Comparison of ENCODE assay signal across 1 cellular context in the genomic region with DNA sequence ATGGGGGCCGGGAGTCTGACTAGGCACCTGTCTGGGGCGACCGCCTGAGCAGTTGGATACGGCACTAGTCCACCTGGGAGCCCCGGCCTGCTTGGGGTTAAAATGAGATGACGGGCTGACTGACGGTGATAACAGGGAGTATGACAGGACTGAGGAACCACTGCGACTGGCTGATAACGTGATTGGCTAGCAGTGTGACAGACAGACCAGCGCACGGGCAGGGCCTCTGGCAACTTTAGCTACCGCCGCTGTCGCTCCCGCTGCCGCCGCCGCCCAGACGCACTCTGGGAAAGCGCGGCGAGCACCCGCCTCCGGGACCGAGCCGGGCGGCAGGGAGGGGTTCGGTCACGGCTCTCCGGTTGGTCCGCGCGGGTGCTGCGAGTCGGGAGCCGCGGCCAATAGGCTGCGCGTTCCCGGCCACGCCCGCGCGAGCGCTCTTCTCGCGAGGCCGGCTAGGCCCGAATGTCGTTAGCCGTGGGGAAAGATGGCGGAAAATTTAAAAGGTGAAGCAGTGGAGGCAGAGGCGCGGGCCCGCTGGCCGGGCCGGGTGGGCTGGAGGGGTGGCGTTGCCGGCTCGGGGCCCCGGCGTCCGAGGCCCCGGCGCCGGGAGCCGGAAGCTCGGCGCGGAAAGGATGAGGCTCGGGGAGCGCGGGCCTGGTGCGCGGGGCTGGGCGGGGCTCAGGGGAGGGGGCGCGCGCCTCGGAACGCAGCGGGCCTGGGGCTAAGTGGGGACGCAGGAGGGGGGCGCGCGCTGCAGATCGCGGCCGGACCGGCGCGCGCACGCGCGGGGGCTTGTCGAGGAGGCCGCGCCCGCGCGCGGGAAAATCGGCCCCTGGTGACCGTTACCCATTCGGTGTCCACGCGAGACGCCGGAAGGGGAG.
TF ChIP-seq lines count a peak whose summit lies in the region.

A gene with protein sequence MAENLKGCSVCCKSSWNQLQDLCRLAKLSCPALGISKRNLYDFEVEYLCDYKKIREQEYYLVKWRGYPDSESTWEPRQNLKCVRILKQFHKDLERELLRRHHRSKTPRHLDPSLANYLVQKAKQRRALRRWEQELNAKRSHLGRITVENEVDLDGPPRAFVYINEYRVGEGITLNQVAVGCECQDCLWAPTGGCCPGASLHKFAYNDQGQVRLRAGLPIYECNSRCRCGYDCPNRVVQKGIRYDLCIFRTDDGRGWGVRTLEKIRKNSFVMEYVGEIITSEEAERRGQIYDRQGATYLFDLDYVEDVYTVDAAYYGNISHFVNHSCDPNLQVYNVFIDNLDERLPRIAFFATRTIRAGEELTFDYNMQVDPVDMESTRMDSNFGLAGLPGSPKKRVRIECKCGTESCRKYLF (plus strand): TSS at position 434 of the 881 bp plus-strand sequence. CDS start 51 bp downstream, at position 485.

TF ChIP-seq in HepG2, 621 proteins besides CTCF, POLR2A, EP300 and RAD21 (continued from another document and continues in another):
- no peak for TF ChIP-seq BRCA1 (CRISPR knock-in tag; IDR thresholded peaks at IDR 0.05)
- no peak for TF ChIP-seq CENPT (CRISPR knock-in tag; IDR thresholded peaks at IDR 0.05; ENCODE audit: low read depth)
- no peak for TF ChIP-seq ZNF333 (CRISPR knock-in tag; IDR thresholded peaks at IDR 0.05; ENCODE audit: borderline replicate concordance)
- TF ChIP-seq FOXK1 (CRISPR knock-in tag; IDR thresholded peaks at IDR 0.05; ENCODE audit: borderline replicate concordance, low read depth), result no peak
- TF ChIP-seq CHCHD3 (CRISPR knock-in tag; IDR thresholded peaks at IDR 0.05), result no peak
- no peak for TF ChIP-seq ZNF441 (CRISPR knock-in tag; IDR thresholded peaks at IDR 0.05; ENCODE audit: borderline replicate concordance)
- TF ChIP-seq SRSF1 (optimal IDR thresholded peaks at IDR 0.05; ENCODE audit: low read depth, low read length), result no peak
- no peak for TF ChIP-seq ZNF678 (CRISPR knock-in tag; IDR thresholded peaks at IDR 0.05)
- TF ChIP-seq, protein P1, sequence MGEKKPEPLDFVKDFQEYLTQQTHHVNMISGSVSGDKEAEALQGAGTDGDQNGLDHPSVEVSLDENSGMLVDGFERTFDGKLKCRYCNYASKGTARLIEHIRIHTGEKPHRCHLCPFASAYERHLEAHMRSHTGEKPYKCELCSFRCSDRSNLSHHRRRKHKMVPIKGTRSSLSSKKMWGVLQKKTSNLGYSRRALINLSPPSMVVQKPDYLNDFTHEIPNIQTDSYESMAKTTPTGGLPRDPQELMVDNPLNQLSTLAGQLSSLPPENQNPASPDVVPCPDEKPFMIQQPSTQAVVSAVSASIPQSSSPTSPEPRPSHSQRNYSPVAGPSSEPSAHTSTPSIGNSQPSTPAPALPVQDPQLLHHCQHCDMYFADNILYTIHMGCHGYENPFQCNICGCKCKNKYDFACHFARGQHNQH (CRISPR knock-in tag; IDR thresholded peaks at IDR 0.05), result no peak
- no peak for TF ChIP-seq NPAS2 (CRISPR knock-in tag; IDR thresholded peaks at IDR 0.05; ENCODE audit: borderline replicate concordance)
- no peak for TF ChIP-seq ZNF598 (CRISPR knock-in tag; IDR thresholded peaks at IDR 0.05; ENCODE audit: borderline replicate concordance)
- TF ChIP-seq ZSCAN31 (CRISPR knock-in tag; IDR thresholded peaks at IDR 0.05; ENCODE audit: low read depth), result 0 out of 2 replicates have a peak, but pooled peaks have one; percentile 49
- no peak for TF ChIP-seq ZNF746 (CRISPR knock-in tag; IDR thresholded peaks at IDR 0.05)
- TF ChIP-seq TCF7 (IDR thresholded peaks at IDR 0.05; ENCODE audit: low read depth), result no peak
- TF ChIP-seq, protein P2, sequence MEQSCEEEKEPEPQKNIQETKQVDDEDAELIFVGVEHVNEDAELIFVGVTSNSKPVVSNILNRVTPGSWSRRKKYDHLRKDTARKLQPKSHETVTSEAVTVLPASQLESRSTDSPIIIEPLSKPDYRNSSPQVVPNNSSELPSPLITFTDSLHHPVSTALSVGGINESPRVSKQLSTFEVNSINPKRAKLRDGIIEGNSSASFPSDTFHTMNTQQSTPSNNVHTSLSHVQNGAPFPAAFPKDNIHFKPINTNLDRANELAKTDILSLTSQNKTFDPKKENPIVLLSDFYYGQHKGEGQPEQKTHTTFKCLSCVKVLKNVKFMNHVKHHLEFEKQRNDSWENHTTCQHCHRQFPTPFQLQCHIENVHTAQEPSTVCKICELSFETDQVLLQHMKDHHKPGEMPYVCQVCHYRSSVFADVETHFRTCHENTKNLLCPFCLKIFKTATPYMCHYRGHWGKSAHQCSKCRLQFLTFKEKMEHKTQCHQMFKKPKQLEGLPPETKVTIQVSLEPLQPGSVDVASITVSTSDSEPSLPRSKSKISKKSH (CRISPR knock-in tag; IDR thresholded peaks at IDR 0.05; ENCODE audit: borderline replicate concordance), result no peak
- TF ChIP-seq, protein P3, sequence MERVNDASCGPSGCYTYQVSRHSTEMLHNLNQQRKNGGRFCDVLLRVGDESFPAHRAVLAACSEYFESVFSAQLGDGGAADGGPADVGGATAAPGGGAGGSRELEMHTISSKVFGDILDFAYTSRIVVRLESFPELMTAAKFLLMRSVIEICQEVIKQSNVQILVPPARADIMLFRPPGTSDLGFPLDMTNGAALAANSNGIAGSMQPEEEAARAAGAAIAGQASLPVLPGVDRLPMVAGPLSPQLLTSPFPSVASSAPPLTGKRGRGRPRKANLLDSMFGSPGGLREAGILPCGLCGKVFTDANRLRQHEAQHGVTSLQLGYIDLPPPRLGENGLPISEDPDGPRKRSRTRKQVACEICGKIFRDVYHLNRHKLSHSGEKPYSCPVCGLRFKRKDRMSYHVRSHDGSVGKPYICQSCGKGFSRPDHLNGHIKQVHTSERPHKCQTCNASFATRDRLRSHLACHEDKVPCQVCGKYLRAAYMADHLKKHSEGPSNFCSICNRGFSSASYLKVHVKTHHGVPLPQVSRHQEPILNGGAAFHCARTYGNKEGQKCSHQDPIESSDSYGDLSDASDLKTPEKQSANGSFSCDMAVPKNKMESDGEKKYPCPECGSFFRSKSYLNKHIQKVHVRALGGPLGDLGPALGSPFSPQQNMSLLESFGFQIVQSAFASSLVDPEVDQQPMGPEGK (CRISPR knock-in tag; IDR thresholded peaks at IDR 0.05), result no peak
- TF ChIP-seq SP140L (CRISPR knock-in tag; IDR thresholded peaks at IDR 0.05; ENCODE audit: borderline replicate concordance), result no peak
- TF ChIP-seq HNRNPK (IDR thresholded peaks at IDR 0.05; ENCODE audit: low read depth, low read length, poor library complexity, severe bottlenecking), result peak; percentile 12
- TF ChIP-seq, protein P4, sequence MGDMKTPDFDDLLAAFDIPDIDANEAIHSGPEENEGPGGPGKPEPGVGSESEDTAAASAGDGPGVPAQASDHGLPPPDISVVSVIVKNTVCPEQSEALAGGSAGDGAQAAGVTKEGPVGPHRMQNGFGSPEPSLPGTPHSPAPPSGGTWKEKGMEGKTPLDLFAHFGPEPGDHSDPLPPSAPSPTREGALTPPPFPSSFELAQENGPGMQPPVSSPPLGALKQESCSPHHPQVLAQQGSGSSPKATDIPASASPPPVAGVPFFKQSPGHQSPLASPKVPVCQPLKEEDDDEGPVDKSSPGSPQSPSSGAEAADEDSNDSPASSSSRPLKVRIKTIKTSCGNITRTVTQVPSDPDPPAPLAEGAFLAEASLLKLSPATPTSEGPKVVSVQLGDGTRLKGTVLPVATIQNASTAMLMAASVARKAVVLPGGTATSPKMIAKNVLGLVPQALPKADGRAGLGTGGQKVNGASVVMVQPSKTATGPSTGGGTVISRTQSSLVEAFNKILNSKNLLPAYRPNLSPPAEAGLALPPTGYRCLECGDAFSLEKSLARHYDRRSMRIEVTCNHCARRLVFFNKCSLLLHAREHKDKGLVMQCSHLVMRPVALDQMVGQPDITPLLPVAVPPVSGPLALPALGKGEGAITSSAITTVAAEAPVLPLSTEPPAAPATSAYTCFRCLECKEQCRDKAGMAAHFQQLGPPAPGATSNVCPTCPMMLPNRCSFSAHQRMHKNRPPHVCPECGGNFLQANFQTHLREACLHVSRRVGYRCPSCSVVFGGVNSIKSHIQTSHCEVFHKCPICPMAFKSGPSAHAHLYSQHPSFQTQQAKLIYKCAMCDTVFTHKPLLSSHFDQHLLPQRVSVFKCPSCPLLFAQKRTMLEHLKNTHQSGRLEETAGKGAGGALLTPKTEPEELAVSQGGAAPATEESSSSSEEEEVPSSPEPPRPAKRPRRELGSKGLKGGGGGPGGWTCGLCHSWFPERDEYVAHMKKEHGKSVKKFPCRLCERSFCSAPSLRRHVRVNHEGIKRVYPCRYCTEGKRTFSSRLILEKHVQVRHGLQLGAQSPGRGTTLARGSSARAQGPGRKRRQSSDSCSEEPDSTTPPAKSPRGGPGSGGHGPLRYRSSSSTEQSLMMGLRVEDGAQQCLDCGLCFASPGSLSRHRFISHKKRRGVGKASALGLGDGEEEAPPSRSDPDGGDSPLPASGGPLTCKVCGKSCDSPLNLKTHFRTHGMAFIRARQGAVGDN (CRISPR knock-in tag; IDR thresholded peaks at IDR 0.05), result peak; percentile 69
- TF ChIP-seq, protein P5, sequence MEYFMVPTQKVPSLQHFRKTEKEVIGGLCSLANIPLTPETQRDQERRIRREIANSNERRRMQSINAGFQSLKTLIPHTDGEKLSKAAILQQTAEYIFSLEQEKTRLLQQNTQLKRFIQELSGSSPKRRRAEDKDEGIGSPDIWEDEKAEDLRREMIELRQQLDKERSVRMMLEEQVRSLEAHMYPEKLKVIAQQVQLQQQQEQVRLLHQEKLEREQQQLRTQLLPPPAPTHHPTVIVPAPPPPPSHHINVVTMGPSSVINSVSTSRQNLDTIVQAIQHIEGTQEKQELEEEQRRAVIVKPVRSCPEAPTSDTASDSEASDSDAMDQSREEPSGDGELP (IDR thresholded peaks at IDR 0.05; ENCODE audit: borderline replicate concordance, low read depth), result no peak
- no peak for TF ChIP-seq ZKSCAN1 (IDR thresholded peaks at IDR 0.05; ENCODE audit: low read length)
- no peak for TF ChIP-seq HNRNPUL1 (IDR thresholded peaks at IDR 0.05; ENCODE audit: low read depth, low read length)
- TF ChIP-seq, protein P6, sequence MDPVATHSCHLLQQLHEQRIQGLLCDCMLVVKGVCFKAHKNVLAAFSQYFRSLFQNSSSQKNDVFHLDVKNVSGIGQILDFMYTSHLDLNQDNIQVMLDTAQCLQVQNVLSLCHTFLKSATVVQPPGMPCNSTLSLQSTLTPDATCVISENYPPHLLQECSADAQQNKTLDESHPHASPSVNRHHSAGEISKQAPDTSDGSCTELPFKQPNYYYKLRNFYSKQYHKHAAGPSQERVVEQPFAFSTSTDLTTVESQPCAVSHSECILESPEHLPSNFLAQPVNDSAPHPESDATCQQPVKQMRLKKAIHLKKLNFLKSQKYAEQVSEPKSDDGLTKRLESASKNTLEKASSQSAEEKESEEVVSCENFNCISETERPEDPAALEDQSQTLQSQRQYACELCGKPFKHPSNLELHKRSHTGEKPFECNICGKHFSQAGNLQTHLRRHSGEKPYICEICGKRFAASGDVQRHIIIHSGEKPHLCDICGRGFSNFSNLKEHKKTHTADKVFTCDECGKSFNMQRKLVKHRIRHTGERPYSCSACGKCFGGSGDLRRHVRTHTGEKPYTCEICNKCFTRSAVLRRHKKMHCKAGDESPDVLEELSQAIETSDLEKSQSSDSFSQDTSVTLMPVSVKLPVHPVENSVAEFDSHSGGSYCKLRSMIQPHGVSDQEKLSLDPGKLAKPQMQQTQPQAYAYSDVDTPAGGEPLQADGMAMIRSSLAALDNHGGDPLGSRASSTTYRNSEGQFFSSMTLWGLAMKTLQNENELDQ (CRISPR knock-in tag; IDR thresholded peaks at IDR 0.05; ENCODE audit: borderline replicate concordance), result no peak
- no peak for TF ChIP-seq ZSCAN20 (CRISPR knock-in tag; IDR thresholded peaks at IDR 0.05; ENCODE audit: borderline replicate concordance)
- no peak for TF ChIP-seq ADNP (CRISPR knock-in tag; IDR thresholded peaks at IDR 0.05)
- no peak for TF ChIP-seq ZNF543 (CRISPR knock-in tag; IDR thresholded peaks at IDR 0.05)
- TF ChIP-seq ZNF572 (CRISPR knock-in tag; IDR thresholded peaks at IDR 0.05), result no peak
- TF ChIP-seq, protein P7, sequence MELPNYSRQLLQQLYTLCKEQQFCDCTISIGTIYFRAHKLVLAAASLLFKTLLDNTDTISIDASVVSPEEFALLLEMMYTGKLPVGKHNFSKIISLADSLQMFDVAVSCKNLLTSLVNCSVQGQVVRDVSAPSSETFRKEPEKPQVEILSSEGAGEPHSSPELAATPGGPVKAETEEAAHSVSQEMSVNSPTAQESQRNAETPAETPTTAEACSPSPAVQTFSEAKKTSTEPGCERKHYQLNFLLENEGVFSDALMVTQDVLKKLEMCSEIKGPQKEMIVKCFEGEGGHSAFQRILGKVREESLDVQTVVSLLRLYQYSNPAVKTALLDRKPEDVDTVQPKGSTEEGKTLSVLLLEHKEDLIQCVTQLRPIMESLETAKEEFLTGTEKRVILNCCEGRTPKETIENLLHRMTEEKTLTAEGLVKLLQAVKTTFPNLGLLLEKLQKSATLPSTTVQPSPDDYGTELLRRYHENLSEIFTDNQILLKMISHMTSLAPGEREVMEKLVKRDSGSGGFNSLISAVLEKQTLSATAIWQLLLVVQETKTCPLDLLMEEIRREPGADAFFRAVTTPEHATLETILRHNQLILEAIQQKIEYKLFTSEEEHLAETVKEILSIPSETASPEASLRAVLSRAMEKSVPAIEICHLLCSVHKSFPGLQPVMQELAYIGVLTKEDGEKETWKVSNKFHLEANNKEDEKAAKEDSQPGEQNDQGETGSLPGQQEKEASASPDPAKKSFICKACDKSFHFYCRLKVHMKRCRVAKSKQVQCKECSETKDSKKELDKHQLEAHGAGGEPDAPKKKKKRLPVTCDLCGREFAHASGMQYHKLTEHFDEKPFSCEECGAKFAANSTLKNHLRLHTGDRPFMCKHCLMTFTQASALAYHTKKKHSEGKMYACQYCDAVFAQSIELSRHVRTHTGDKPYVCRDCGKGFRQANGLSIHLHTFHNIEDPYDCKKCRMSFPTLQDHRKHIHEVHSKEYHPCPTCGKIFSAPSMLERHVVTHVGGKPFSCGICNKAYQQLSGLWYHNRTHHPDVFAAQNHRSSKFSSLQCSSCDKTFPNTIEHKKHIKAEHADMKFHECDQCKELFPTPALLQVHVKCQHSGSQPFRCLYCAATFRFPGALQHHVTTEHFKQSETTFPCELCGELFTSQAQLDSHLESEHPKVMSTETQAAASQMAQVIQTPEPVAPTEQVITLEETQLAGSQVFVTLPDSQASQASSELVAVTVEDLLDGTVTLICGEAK (IDR thresholded peaks at IDR 0.05), result no peak
- TF ChIP-seq, protein P7 (CRISPR knock-in tag; IDR thresholded peaks at IDR 0.05), result no peak
